11 cellular contexts compared by ENCODE assay signal in genomic region chr5:1010181-1010510, GRCh38. TPM values are rescaled to one million over a fixed set of nuclear protein-coding genes. Genes with fewer than 3 reads are reported as not detected.
A peak's percentile ranks its signal among the peaks of the same experiment; 100 is the strongest.
DNase-seq lines count a peak whose midpoint lies in the region; ATAC-seq and TF ChIP-seq lines count a peak whose summit lies in the region.
"Had no signal": no experiment of that assay in that cellular context is flagged by ENCODE, and none has a peak within 500 bp of the region (broad histone marks: within the 10 kb centered on the region; RNA-seq: fewer than 3 reads in every experiment).

No MANE protein-coding gene starts in this region.

- no peaks in the 10 kb centered on the region for H3K36me3 ChIP-seq in CD4-positive, alpha-beta memory T cell (ENCODE audit: insufficient read depth, low read length)
- no peaks in the 10 kb centered on the region for H3K36me3 ChIP-seq in mucosa of descending colon (ENCODE audit: low read depth)

- H3K4me3 ChIP-seq in CD4-positive, alpha-beta memory T cell (ENCODE audit: low read length in 2 of 2) = no peak overlapping the region
- H3K4me3 ChIP-seq in WI38 (ENCODE audit: low read depth, low read length) (no peak overlapping the region), mucosa of descending colon (no peak overlapping the region)

- H3K27me3 Mint-ChIP-seq in CD4-positive, alpha-beta memory T cell = peaks cover 25 to 40% of the 10 kb centered on the region in 2 donors

- peaks cover 4 to 34% (median 12%) of the 10 kb centered on the region in 4 donors for H3K4me1 Mint-ChIP-seq in CD4-positive, alpha-beta memory T cell

- 0 out of 2 replicates have a peak, but pooled peaks have one; percentile 3 for TF ChIP-seq CTCF in WI38 (IDR thresholded peaks at IDR 0.05; ENCODE audit: low read depth, low read length)
- no peak for TF ChIP-seq CTCF in mucosa of descending colon (IDR thresholded peaks at IDR 0.05)

- no peak overlapping the region for H3K27ac ChIP-seq in CD4-positive, alpha-beta memory T cell (ENCODE audit: low read depth, low read length)
- H3K27ac ChIP-seq: HL-60 had no signal

- POLR2A ChIA-PET in CD4-positive, alpha-beta memory T cell (lab: Charles Lee; ENCODE audit: partially characterized antibody) = interaction anchor here (1.0 kb wide), 1 partner anchor 10 kb away, joined by 4 read pairs; no protein-coding TSS in a partner anchor

- H3K4me3 Mint-ChIP-seq in CD4-positive, alpha-beta memory T cell = peak overlapping the region in 6 of 8 donors; percentile 20 to 57 (median 41)
- H3K4me3 Mint-ChIP-seq: dendritic cell treated with granulocyte-macrophage colony-stimulating factor and Interleukin-4, amounts not matched to agents 40 ng/mL and 50 ng/mL, for 4 days had no signal

- H3K27me3 ChIP-seq in CD4-positive, alpha-beta memory T cell (ENCODE audit: insufficient read depth, low read length) = peaks cover 29% of the 10 kb centered on the region

- H3K4me1 ChIP-seq in CD4-positive, alpha-beta memory T cell (ENCODE audit: insufficient read depth, low read length) = peaks cover 14% of the 10 kb centered on the region
- H3K4me1 ChIP-seq in mucosa of descending colon (ENCODE audit: low read depth) = peaks cover 10% of the 10 kb centered on the region

- no peak for DNase-seq in CD4-positive, alpha-beta memory T cell
- DNase-seq in HT-29 (ENCODE audit: low spot score) (peak; percentile 74), mucosa of descending colon (peak in 2 of 3 donors; percentile 17 to 20), SIG-M5 treated with dmso at 0.1 percent for 504 hours (lab: John Stamatoyannopoulos, UW; ENCODE audit: unreplicated experiment) (no peak), NCI-H1436 (lab: John Stamatoyannopoulos, UW) (no peak), AG08396 (ENCODE audit: low spot score) (no peak)
- DNase-seq: activated CD4-positive, alpha-beta T cell treated with anti-CD3 and anti-CD28 coated beads for 48 hours had no signal

- no peaks in the 10 kb centered on the region for H3K9me3 Mint-ChIP-seq in CD4-positive, alpha-beta memory T cell
- H3K9me3 Mint-ChIP-seq: dendritic cell treated with granulocyte-macrophage colony-stimulating factor and Interleukin-4, amounts not matched to agents 40 ng/mL and 50 ng/mL, for 4 days had no signal

- H3K36me3 Mint-ChIP-seq in CD4-positive, alpha-beta memory T cell = no peaks in the 10 kb centered on the region

- H3K9me3 ChIP-seq in CD4-positive, alpha-beta memory T cell (ENCODE audit: control insufficient read depth in 1 of 2, low read length in 2 of 2) = no peaks in the 10 kb centered on the region
- H3K9me3 ChIP-seq in mucosa of descending colon = no peaks in the 10 kb centered on the region

- no peak overlapping the region for H3K27ac Mint-ChIP-seq in CD4-positive, alpha-beta memory T cell
- H3K27ac Mint-ChIP-seq: dendritic cell treated with granulocyte-macrophage colony-stimulating factor and Interleukin-4, amounts not matched to agents 40 ng/mL and 50 ng/mL, for 4 days had no signal

- intact Hi-C loops in CD4-positive, alpha-beta memory T cell (cut with micrococcal nuclease) = no loop called here
- intact Hi-C loops in mucosa of descending colon (cut with DNase I, micrococcal nuclease) = no loop called here

- ATAC-seq in mucosa of descending colon (no peak), GM21367 (IDR thresholded peaks at IDR 0.05; ENCODE audit: unreplicated experiment) (no peak)

- CTCF ChIA-PET in CD4-positive, alpha-beta memory T cell (lab: Charles Lee; ENCODE audit: partially characterized antibody) = interaction anchor here (1.1 kb wide), 1 partner anchor 86 kb away, joined by 4 read pairs; no protein-coding TSS in a partner anchor

RNA-seq across cellular contexts. Expression of gene NKD2, which starts 1.5 kb away (rescaled TPM):
- total RNA-seq in CD4-positive, alpha-beta memory T cell = not detected
- polyA plus RNA-seq in CD4-positive, alpha-beta memory T cell = not detected
- total RNA-seq in HT-29 (2014; rRNA removed; shearing (Covaris generic)) = 5.8 and 7.5 TPM in 2 replicates
- total RNA-seq in mucosa of descending colon = 1 to 10 TPM in 2 of 3 donors, under 1 TPM in 1; 0.93 to 3.7 (median 2.1) TPM

Comparison
In these comparisons a context has a peak if more than half of its experiments do, and no peak if none do; other contexts are left out.
1. DNase-seq: peak in HT-29 (single experiment) and mucosa of descending colon (2 of 3); none in CD4-positive, alpha-beta memory T cell (0 of 5), SIG-M5 treated with dmso at 0.1 percent for 504 hours (single experiment), NCI-H1436 (single experiment) and AG08396 (single experiment).